ENCODE assay signal across 23 cellular contexts in the genomic region with DNA sequence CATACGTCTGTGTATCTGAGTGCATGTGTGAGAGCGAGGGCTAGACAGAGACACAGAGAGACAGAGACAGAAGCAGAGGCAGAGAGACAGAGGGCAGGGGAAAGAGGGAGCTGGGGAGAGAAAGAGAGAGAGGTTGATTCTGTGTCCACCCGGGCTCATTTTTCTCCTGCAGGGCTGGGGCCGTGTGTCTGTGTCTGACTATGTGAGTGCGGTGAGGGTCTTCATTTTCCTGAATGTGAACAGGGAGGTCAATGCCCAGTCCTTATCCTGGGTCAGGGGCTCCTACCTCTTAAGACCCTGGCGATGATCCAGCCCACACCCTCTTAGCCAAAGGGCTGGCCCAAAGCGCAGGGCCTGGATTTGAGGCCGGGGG. TPM values are rescaled to one million over a fixed set of nuclear protein-coding genes. Genes with fewer than 3 reads are reported as not detected.
DNase-seq lines count a peak whose midpoint lies in the region; ATAC-seq and TF ChIP-seq lines count a peak whose summit lies in the region.
"Had no signal": no experiment of that assay in that cellular context is flagged by ENCODE, and none has a peak within 500 bp of the region (broad histone marks: within the 10 kb centered on the region; RNA-seq: fewer than 3 reads in every experiment).

No MANE protein-coding gene starts in this region.

- ATAC-seq in gastrocnemius medialis (no peak), GM19467 (IDR thresholded peaks at IDR 0.05; ENCODE audit: unreplicated experiment) (no peak)
- ATAC-seq: CD8-positive, alpha-beta T cell; HCT116; naive thymus-derived CD8-positive, alpha-beta T cell had no signal

- no peak for DNase-seq in NT2/D1 (ENCODE audit: low read depth, low spot score)
- no peak for DNase-seq in endodermal cell
- DNase-seq in tibial artery: no peak
- DNase-seq in gastrocnemius medialis: no peak
- no peak for DNase-seq in KG1 (lab: John Stamatoyannopoulos, UW)
- DNase-seq in NK-92 treated with Interleukin-12 subunit alpha and Interleukin-12 subunit beta, amount 100 ng/mL, for 24 hours (lab: John Stamatoyannopoulos, UW): no peak
- DNase-seq: activated CD4-positive, alpha-beta T cell treated with anti-CD3 and anti-CD28 coated beads, Interleukin-2, amount 50 U/mL, for 4 hours; activated naive CD4-positive, alpha-beta T cell; activated T-cell treated with anti-CD3 and anti-CD28 coated beads for 4 hours; CD8-positive, alpha-beta T cell; cortex of kidney; DND-41; foreskin melanocyte; NCI-H1930; NCI-H446 treated with DMSO at 0.1 percent for 48 hours; stimulated activated CD4-positive, alpha-beta T cell treated with anti-CD3 and anti-CD28 coated beads, Interleukin-12 subunit alpha, Interleukin-12 subunit beta, amount 100 ng/mL, for 4 hours; trophoblast cell had no signal

- no peak overlapping the region for H3K27ac Mint-ChIP-seq in endodermal cell
- H3K27ac Mint-ChIP-seq in nephron: peak overlapping the region in 2 of 3 experiments; percentile 34 to 45
- H3K27ac Mint-ChIP-seq: CD8-positive, alpha-beta T cell; naive thymus-derived CD8-positive, alpha-beta T cell had no signal

- H3K27ac ChIP-seq in endodermal cell (ENCODE audit: low read depth, low read length) (no peak overlapping the region), tibial artery (peak overlapping the region; percentile 66 to 80), gastrocnemius medialis (no peak overlapping the region)
- H3K27ac ChIP-seq: HL-60 had no signal

- in situ Hi-C loops in gastrocnemius medialis (cut with MboI; ENCODE audit: low sequenced_read_pairs in 4 of 4): no loop called here

- H3K27me3 Mint-ChIP-seq in endodermal cell (ENCODE audit: insufficient read depth): peaks cover 65% of the 10 kb centered on the region
- H3K27me3 Mint-ChIP-seq in nephron (ENCODE audit: low read depth): peaks cover 27% of the 10 kb centered on the region

- intact Hi-C loops in tibial artery (cut with DNase I; ENCODE audit: low total_unique reads): no loop called here
- intact Hi-C loops in gastrocnemius medialis (cut with DNase I; ENCODE audit: low total_unique reads): loop anchor here (10.0 kb wide), 1 partner anchor 86 kb away; no protein-coding TSS in a partner anchor

- peaks cover 2% of the 10 kb centered on the region for H3K4me1 Mint-ChIP-seq in endodermal cell
- H3K4me1 Mint-ChIP-seq in nephron: peaks cover 16% of the 10 kb centered on the region

- WGBS in endodermal cell (ENCODE audit: insufficient coverage in 1 of 2, insufficient read length in 1 of 2), 2 experiments: 69 to 80% methylated on average over 5 to 8 of the region's 8 CpGs

- H3K9me3 Mint-ChIP-seq in endodermal cell (no peaks in the 10 kb centered on the region), nephron (no peaks in the 10 kb centered on the region)
- H3K9me3 Mint-ChIP-seq: CD8-positive, alpha-beta T cell; naive thymus-derived CD8-positive, alpha-beta T cell had no signal

- H3K9me3 ChIP-seq in NT2/D1 (ENCODE audit: insufficient read depth, low read length) (no peaks in the 10 kb centered on the region), endodermal cell (ENCODE audit: control insufficient read depth, low read length) (no peaks in the 10 kb centered on the region), tibial artery (no peaks in the 10 kb centered on the region), gastrocnemius medialis (no peaks in the 10 kb centered on the region)

- H3K36me3 ChIP-seq in NT2/D1 (ENCODE audit: insufficient read depth, insufficient read length, low read length): peaks cover 11% of the 10 kb centered on the region
- H3K36me3 ChIP-seq in endodermal cell (ENCODE audit: control insufficient read depth, insufficient read depth, low read length): no peaks in the 10 kb centered on the region
- H3K36me3 ChIP-seq in tibial artery: no peaks in the 10 kb centered on the region
- H3K36me3 ChIP-seq in gastrocnemius medialis: no peaks in the 10 kb centered on the region

- TF ChIP-seq POLR2A in gastrocnemius medialis (IDR thresholded peaks at IDR 0.05): no peak

- H3K27me3 ChIP-seq in NT2/D1 (ENCODE audit: insufficient read depth, insufficient read length) (peaks cover 9% of the 10 kb centered on the region), endodermal cell (ENCODE audit: control insufficient read depth, insufficient read depth, low read length, poor library complexity, severe bottlenecking) (no peaks in the 10 kb centered on the region), tibial artery (peaks cover 0 to 55% of the 10 kb centered on the region in 2 donors), gastrocnemius medialis (peaks cover 31 to 44% (median 42%) of the 10 kb centered on the region in 3 donors)

- H3K9ac ChIP-seq in NT2/D1 (ENCODE audit: insufficient read length, low read depth) (peak overlapping the region; percentile 61), endodermal cell (ENCODE audit: extremely low read depth, low read length, poor library complexity, severe bottlenecking) (no peak overlapping the region)

- TF ChIP-seq CTCF in endodermal cell (conservative IDR thresholded peaks at IDR 0.05) (no peak), nephron (IDR thresholded peaks at IDR 0.05; ENCODE audit: unreplicated experiment in 3 of 3) (no peak), tibial artery (IDR thresholded peaks at IDR 0.05) (no peak), gastrocnemius medialis (IDR thresholded peaks at IDR 0.05 in 4 of 5, conservative IDR thresholded peaks at IDR 0.05 in 1 of 5) (no peak)

- H3K4me3 Mint-ChIP-seq in endodermal cell: peak overlapping the region; percentile 6
- H3K4me3 Mint-ChIP-seq in nephron: peak overlapping the region; percentile 81 to 84 (median 84)
- H3K4me3 Mint-ChIP-seq: CD8-positive, alpha-beta T cell; naive thymus-derived CD8-positive, alpha-beta T cell had no signal

- H3K36me3 Mint-ChIP-seq in endodermal cell (ENCODE audit: low read depth): no peaks in the 10 kb centered on the region
- H3K36me3 Mint-ChIP-seq in nephron (ENCODE audit: low read depth): peaks cover 10% of the 10 kb centered on the region
- H3K36me3 Mint-ChIP-seq: CD8-positive, alpha-beta T cell had no signal

- peak overlapping the region; percentile 51 for H3K4me3 ChIP-seq in NT2/D1 (ENCODE audit: insufficient read length, low read depth)
- H3K4me3 ChIP-seq in endodermal cell (ENCODE audit: low read length): no peak overlapping the region
- peak overlapping the region; percentile 58 to 63 for H3K4me3 ChIP-seq in tibial artery
- H3K4me3 ChIP-seq in gastrocnemius medialis: peak overlapping the region in 1 of 4 donors; percentile 18
- H3K4me3 ChIP-seq: lung had no signal

- H3K4me1 ChIP-seq in NT2/D1 (ENCODE audit: insufficient read depth, insufficient read length) (peaks cover 14% of the 10 kb centered on the region), endodermal cell (ENCODE audit: control insufficient read depth, insufficient read depth, low read length) (no peaks in the 10 kb centered on the region), tibial artery (peaks cover 0 to 53% (median 25%) of the 10 kb centered on the region in 4 donors), gastrocnemius medialis (no peaks in the 10 kb centered on the region)

RNA-seq across cellular contexts. Expression of a gene that starts 17.7 kb away (rescaled TPM):
- total RNA-seq in endodermal cell: 1 to 10 TPM; 2.3 to 7.0 TPM
- 48.9 TPM for polyA plus RNA-seq in endodermal cell (2013, experiment 1 of 2)
- polyA plus RNA-seq in endodermal cell (2013, experiment 2 of 2): 53.8 TPM
- total RNA-seq in gastrocnemius medialis: under 1 TPM in 3 of 4 donors, not detected in 1; 0.33 to 0.81 (median 0.34) TPM
- total RNA-seq: CD8-positive, alpha-beta T cell; naive thymus-derived CD8-positive, alpha-beta T cell had no signal
- polyA plus RNA-seq: naive thymus-derived CD8-positive, alpha-beta T cell had no signal

RNA-seq across cellular contexts. Expression of a gene that starts 36.9 kb away (rescaled TPM):
- not detected for total RNA-seq in endodermal cell
- polyA plus RNA-seq in endodermal cell (2013, experiment 1 of 2): not detected
- polyA plus RNA-seq in endodermal cell (2013, experiment 2 of 2): not detected
- total RNA-seq in gastrocnemius medialis: not detected
- total RNA-seq: CD8-positive, alpha-beta T cell; lung; naive thymus-derived CD8-positive, alpha-beta T cell had no signal
- polyA plus RNA-seq: lung had no signal

RNA-seq across cellular contexts. Expression of a gene that starts 39.6 kb away (rescaled TPM):
- 10 to 100 TPM; 12.1 to 13.7 TPM for total RNA-seq in endodermal cell
- polyA plus RNA-seq in endodermal cell (2013, experiment 1 of 2): 5.6 TPM
- polyA plus RNA-seq in endodermal cell (2013, experiment 2 of 2): 4.8 TPM
- 10 to 100 TPM; 22.1 to 36.9 (median 27.8) TPM for total RNA-seq in gastrocnemius medialis

Comparison
In these comparisons a context has a peak if more than half of its experiments do, and no peak if none do; other contexts are left out.
1. H3K27ac ChIP-seq: peak in tibial artery (2 of 2); none in endodermal cell (single experiment) and gastrocnemius medialis (0 of 4).